In genomic region chr17:18191071-18191667, GRCh38 we compare ENCODE assay signal across 11 cellular contexts. TPM values are rescaled to one million over a fixed set of nuclear protein-coding genes. Genes with fewer than 3 reads are reported as not detected.
DNase-seq lines count a peak whose midpoint lies in the region; ATAC-seq and TF ChIP-seq lines count a peak whose summit lies in the region.
"Had no signal": no experiment of that assay in that cellular context is flagged by ENCODE, and none has a peak within 500 bp of the region (broad histone marks: within the 10 kb centered on the region; RNA-seq: fewer than 3 reads in every experiment).

No MANE protein-coding gene starts in this region.

- H3K79me2 ChIP-seq in mammary epithelial cell (ENCODE audit: insufficient read depth, low read length): peaks cover 98% of the 10 kb centered on the region

- no peak overlapping the region for H3K4me2 ChIP-seq in mammary epithelial cell (ENCODE audit: insufficient read depth, low read depth, low read length)

- no peaks in the 10 kb centered on the region for H3K27me3 Mint-ChIP-seq in MCF 10A (ENCODE audit: insufficient read depth, unreplicated experiment)
- H3K27me3 Mint-ChIP-seq in naive thymus-derived CD4-positive, alpha-beta T cell: no peaks in the 10 kb centered on the region
- H3K27me3 Mint-ChIP-seq: activated naive CD4-positive, alpha-beta T cell treated with anti-CD3 and anti-CD28 coated beads, Interleukin-2, amount 50 U/mL, for 24 hours had no signal

- POLR2A ChIA-PET in MCF 10A (lab: Yijun Ruan, JAX): interaction anchor here (4.4 kb wide), 1 partner anchor 8 kb away, joined by 32 read pairs; the partner anchor contains the start of gene ALKBH5
- POLR2A ChIA-PET in naive thymus-derived CD4-positive, alpha-beta T cell (lab: Charles Lee): no interaction called here

- peaks cover 29% of the 10 kb centered on the region for H3K4me1 Mint-ChIP-seq in MCF 10A (ENCODE audit: insufficient read depth, unreplicated experiment)
- H3K4me1 Mint-ChIP-seq in naive thymus-derived CD4-positive, alpha-beta T cell: peaks cover 62 to 89% (median 83%) of the 10 kb centered on the region in 7 donors

- 42% methylated on average over 5 of the region's 5 CpGs for WGBS in mammary epithelial cell (ENCODE audit: low coverage, missing lambda C conversion rate)

- CTCF ChIA-PET in MCF 10A (lab: Yijun Ruan, JAX): interaction anchor here (0.6 to 1.8 kb wide), 2 partner anchors 13 to 49 kb away, joined by 3 to 6 read pairs; no protein-coding TSS in a partner anchor
- CTCF ChIA-PET in mammary epithelial cell (lab: Charles Lee; ENCODE audit: low non-redundant PET): no interaction called here
- CTCF ChIA-PET in naive thymus-derived CD4-positive, alpha-beta T cell (lab: Charles Lee): interaction anchor here (0.6 kb wide), 1 partner anchor 563 kb away, joined by 5 read pairs; no protein-coding TSS in a partner anchor

- H4K20me1 ChIP-seq in mammary epithelial cell (ENCODE audit: insufficient read depth, low read length): peaks cover 3% of the 10 kb centered on the region

- H2AFZ ChIP-seq in mammary epithelial cell (ENCODE audit: low read depth, low read length): no peak overlapping the region

- no peak overlapping the region for H3K4me3 Mint-ChIP-seq in MCF 10A (ENCODE audit: unreplicated experiment)
- peak overlapping the region in 8 of 10 donors; percentile 27 to 83 (median 62) for H3K4me3 Mint-ChIP-seq in naive thymus-derived CD4-positive, alpha-beta T cell

- intact Hi-C loops in MCF 10A (cut with micrococcal nuclease): no loop called here
- intact Hi-C loops in mammary epithelial cell (cut with micrococcal nuclease): no loop called here
- intact Hi-C loops in naive thymus-derived CD4-positive, alpha-beta T cell (cut with micrococcal nuclease): no loop called here
- intact Hi-C loops in uterus (cut with DNase I; ENCODE audit: low total_unique reads): no loop called here

- peaks cover 11% of the 10 kb centered on the region for H3K36me3 ChIP-seq in mammary epithelial cell (ENCODE audit: insufficient read depth, low read length)
- H3K36me3 ChIP-seq in naive thymus-derived CD4-positive, alpha-beta T cell (ENCODE audit: control insufficient read depth in 2 of 3, insufficient read depth in 3 of 3, low read length in 3 of 3): peaks cover 0 to 41% (median 3%) of the 10 kb centered on the region in 3 experiments
- H3K36me3 ChIP-seq in uterus: peaks cover 0 to 2% of the 10 kb centered on the region in 2 donors

- H3K9me3 Mint-ChIP-seq in MCF 10A (ENCODE audit: unreplicated experiment): no peaks in the 10 kb centered on the region
- H3K9me3 Mint-ChIP-seq in naive thymus-derived CD4-positive, alpha-beta T cell: no peaks in the 10 kb centered on the region
- H3K9me3 Mint-ChIP-seq: activated naive CD4-positive, alpha-beta T cell treated with anti-CD3 and anti-CD28 coated beads, Interleukin-2, amount 50 U/mL, for 24 hours had no signal

- no peaks in the 10 kb centered on the region for H3K9me3 ChIP-seq in mammary epithelial cell (replicated peaks; ENCODE audit: insufficient read depth, low read length)
- no peaks in the 10 kb centered on the region for H3K9me3 ChIP-seq in naive thymus-derived CD4-positive, alpha-beta T cell (ENCODE audit: control insufficient read depth in 2 of 3, low read length in 3 of 3)
- no peaks in the 10 kb centered on the region for H3K9me3 ChIP-seq in uterus
- H3K9me3 ChIP-seq: HAP-1 had no signal

- in situ Hi-C loops in mammary epithelial cell (cut with MboI; ENCODE audit: low sequenced_read_pairs in 2 of 2): no loop called here

- peaks cover 57% of the 10 kb centered on the region for H3K36me3 Mint-ChIP-seq in MCF 10A (ENCODE audit: insufficient read depth, unreplicated experiment)
- H3K36me3 Mint-ChIP-seq in naive thymus-derived CD4-positive, alpha-beta T cell: peaks cover 7 to 38% (median 17%) of the 10 kb centered on the region in 5 donors

- H3K4me1 ChIP-seq in mammary epithelial cell (ENCODE audit: insufficient read depth, low read length): peaks cover 35% of the 10 kb centered on the region
- H3K4me1 ChIP-seq in naive thymus-derived CD4-positive, alpha-beta T cell (ENCODE audit: control insufficient read depth in 2 of 2, insufficient read depth in 2 of 2, low read length in 2 of 2): peaks cover 40 to 53% of the 10 kb centered on the region in 2 donors
- H3K4me1 ChIP-seq in uterus: peaks cover 12 to 22% of the 10 kb centered on the region in 2 donors

- no peak for ATAC-seq in naive thymus-derived CD4-positive, alpha-beta T cell
- no peak for ATAC-seq in GM19452 (IDR thresholded peaks at IDR 0.05; ENCODE audit: unreplicated experiment)

- H3K27me3 ChIP-seq in mammary epithelial cell (ENCODE audit: insufficient read depth, low read length) (no peaks in the 10 kb centered on the region), uterus (no peaks in the 10 kb centered on the region)
- no peaks in the 10 kb centered on the region for H3K27me3 ChIP-seq in naive thymus-derived CD4-positive, alpha-beta T cell (ENCODE audit: control insufficient read depth in 2 of 2, insufficient read depth in 2 of 2, low read length in 2 of 2)

- dilution Hi-C loops in mammary epithelial cell (cut with HindIII; ENCODE audit: low sequenced_read_pairs): no loop called here

- H3K4me3 ChIP-seq in mammary epithelial cell (replicated peaks in 1 of 3; ENCODE audit: insufficient read depth in 1 of 3, low read depth in 2 of 3, low read length in 3 of 3) (no peak overlapping the region), uterus (peak overlapping the region in 1 of 2 donors; percentile 8)
- no peak overlapping the region for H3K4me3 ChIP-seq in naive thymus-derived CD4-positive, alpha-beta T cell (ENCODE audit: low read length)
- H3K4me3 ChIP-seq: HAP-1 had no signal

- no peak overlapping the region for H3K9ac ChIP-seq in mammary epithelial cell (ENCODE audit: insufficient read depth, low read length)

- TF ChIP-seq CTCF in MCF 10A (IDR thresholded peaks at IDR 0.05; ENCODE audit: unreplicated experiment) (no peak), mammary epithelial cell (conservative IDR thresholded peaks at IDR 0.05 in 1 of 2, IDR thresholded peaks at IDR 0.05 in 1 of 2; ENCODE audit: extremely low read depth in 1 of 2, insufficient read depth in 1 of 2, low read depth in 1 of 2, low read length in 2 of 2) (no peak), uterus (IDR thresholded peaks at IDR 0.05) (no peak)

- H3K27ac Mint-ChIP-seq in MCF 10A (ENCODE audit: low read depth, unreplicated experiment): peak overlapping the region; percentile 0
- peak overlapping the region in 7 of 9 donors; percentile 12 to 84 (median 59) for H3K27ac Mint-ChIP-seq in naive thymus-derived CD4-positive, alpha-beta T cell

- no peak overlapping the region for H3K27ac ChIP-seq in mammary epithelial cell (ENCODE audit: insufficient read depth, low read depth, low read length)
- H3K27ac ChIP-seq in naive thymus-derived CD4-positive, alpha-beta T cell (ENCODE audit: low read depth, low read length): peak overlapping the region; percentile 1
- H3K27ac ChIP-seq in uterus: peak overlapping the region; percentile 6 to 29

- TF ChIP-seq POLR2A in uterus (IDR thresholded peaks at IDR 0.05): no peak

- no TSS peak for BruUV-seq in MCF 10A (replicated peaks; lab: Mats Ljungman, UMichigan)
- BruUV-seq in mammary epithelial cell (replicated peaks; lab: Mats Ljungman, UMichigan): no TSS peak

- DNase-seq in MCF 10A (ENCODE audit: unreplicated experiment) (no peak), mammary epithelial cell (no peak), fibroblast of peridontal ligament (ENCODE audit: extremely low read depth) (peak; percentile 25), uterus (peak in 1 of 2 donors; percentile 34), AG08395 (ENCODE audit: low spot score) (no peak), SW480 (ENCODE audit: low spot score) (no peak)
- DNase-seq in naive thymus-derived CD4-positive, alpha-beta T cell: no peak
- DNase-seq: NCI-H524 had no signal

RNA-seq across cellular contexts. Expression of gene ALKBH5, which starts 7.5 kb away (rescaled TPM):
- total RNA-seq in MCF 10A (2022): 69.5 and 85.1 TPM in 2 replicates
- 100 to 1,000 TPM in 1 of 2 donors, 10 to 100 TPM in 1; 87.7 to 118 TPM for total RNA-seq in mammary epithelial cell
- 79.1 TPM for polyA plus RNA-seq in mammary epithelial cell
- polyA minus RNA-seq in mammary epithelial cell: 150 TPM
- 100 to 1,000 TPM in 3 of 5 experiments, 10 to 100 TPM in 2; 97.4 to 135 (median 108) TPM for total RNA-seq in naive thymus-derived CD4-positive, alpha-beta T cell
- 100 to 1,000 TPM; 121 to 154 TPM for polyA plus RNA-seq in naive thymus-derived CD4-positive, alpha-beta T cell
- total RNA-seq in uterus: 100 to 1,000 TPM in 2 of 4 donors, 10 to 100 TPM in 2; 66.5 to 136 (median 98.5) TPM

RNA-seq across cellular contexts. Expression of gene LLGL1, which starts 34.3 kb away (rescaled TPM):
- total RNA-seq in MCF 10A (2022): 16.4 and 17.4 TPM in 2 replicates
- 10 to 100 TPM; 35.2 to 50.0 TPM for total RNA-seq in mammary epithelial cell
- 37.6 TPM for polyA plus RNA-seq in mammary epithelial cell
- 20.3 TPM for polyA minus RNA-seq in mammary epithelial cell
- 10 to 100 TPM; 12.9 to 21.6 (median 16.5) TPM for total RNA-seq in naive thymus-derived CD4-positive, alpha-beta T cell
- polyA plus RNA-seq in naive thymus-derived CD4-positive, alpha-beta T cell: 1 to 10 TPM in 1 of 2 donors, under 1 TPM in 1; 0.89 to 2.0 TPM
- total RNA-seq in uterus: 10 to 100 TPM in 3 of 4 donors, 1 to 10 TPM in 1; 7.6 to 72.0 (median 23.1) TPM
